Comparison of ENCODE assay signal across 10 cellular contexts in the genomic region with DNA sequence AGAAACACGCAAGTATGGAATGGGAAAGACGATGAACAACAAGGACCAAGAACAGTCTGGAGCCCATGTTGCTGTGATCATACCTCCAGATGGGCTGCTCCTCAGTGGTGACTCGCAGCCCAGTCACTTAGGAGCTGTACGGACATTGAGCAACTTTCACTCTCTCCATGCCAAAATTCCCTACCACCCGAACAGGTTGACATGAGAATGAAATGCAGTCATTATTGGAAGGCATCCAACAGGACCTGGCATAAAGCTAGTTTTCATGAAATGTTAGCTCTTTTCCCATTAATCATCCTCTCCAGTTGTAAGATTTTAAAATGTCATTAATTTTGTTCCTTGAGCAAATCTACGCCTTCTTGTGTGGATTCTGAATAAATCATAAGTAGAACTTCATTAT.
DNase-seq lines count a peak whose midpoint lies in the region; ATAC-seq and TF ChIP-seq lines count a peak whose summit lies in the region.
"Had no signal": no experiment of that assay in that cellular context is flagged by ENCODE, and none has a peak within 500 bp of the region (broad histone marks: within the 10 kb centered on the region; RNA-seq: fewer than 3 reads in every experiment).

No MANE protein-coding gene starts in this region.

- H3K27ac ChIP-seq in IMR-90 (ENCODE audit: insufficient read depth, low read length) (no peak overlapping the region), layer of hippocampus (ENCODE audit: low read depth, low read length) (peak overlapping the region; percentile 67)

- no peaks in the 10 kb centered on the region for H3K79me1 ChIP-seq in IMR-90 (ENCODE audit: low read depth in 1 of 2, low read length in 2 of 2)

- H3K27me3 ChIP-seq in IMR-90 (ENCODE audit: control insufficient read depth, insufficient read depth, low read length) (no peaks in the 10 kb centered on the region; the same call in 1 of the 2 replicates), layer of hippocampus (ENCODE audit: control insufficient read depth, insufficient read depth, low read length) (no peaks in the 10 kb centered on the region)

- H3K4me3 ChIP-seq in IMR-90 (ENCODE audit: insufficient read depth, low read depth, low read length) = no peak overlapping the region

- no peak overlapping the region for H3K56ac ChIP-seq in IMR-90 (ENCODE audit: extremely low read depth, insufficient read depth, low read length)

- H2AK5ac ChIP-seq in IMR-90 (ENCODE audit: low read depth, low read length) = no peak overlapping the region

- no peaks in the 10 kb centered on the region; the same call in 1 of the 2 replicates for H3K9me1 ChIP-seq in IMR-90 (ENCODE audit: insufficient read depth, low read length)

- H3K18ac ChIP-seq in IMR-90 (ENCODE audit: low read depth, low read length) = no peak overlapping the region

- H3K4me1 ChIP-seq in IMR-90 (ENCODE audit: control insufficient read depth, insufficient read depth, low read length) = peaks cover 2% of the 10 kb centered on the region; the same call in 1 of the 2 replicates

- no peak for TF ChIP-seq CTCF in IMR-90 (conservative IDR thresholded peaks at IDR 0.05; ENCODE audit: low read depth, low read length)

- H2AFZ ChIP-seq in IMR-90 (replicated peaks; ENCODE audit: low read length, poor library complexity) = no peak overlapping the region

- peak; percentile 75 for ATAC-seq in IMR-90 (ENCODE audit: low read depth)
- no peak for ATAC-seq in HG03571 (IDR thresholded peaks at IDR 0.05; ENCODE audit: unreplicated experiment)

- intact Hi-C loops in IMR-90 (cut with micrococcal nuclease) = no loop called here

- H4K20me1 ChIP-seq in IMR-90 (ENCODE audit: insufficient read depth, low read length) = no peaks in the 10 kb centered on the region

- H3K4me2 ChIP-seq in IMR-90 (ENCODE audit: low read depth, low read length) = peak overlapping the region; percentile 1; the same call in 1 of the 2 replicates

- H4K91ac ChIP-seq in IMR-90 (ENCODE audit: insufficient read depth, low read depth, low read length) = no peak overlapping the region

- H2AK9ac ChIP-seq in IMR-90 (replicated peaks; ENCODE audit: low read depth, low read length, poor library complexity) = no peak overlapping the region

- POLR2A ChIA-PET in IMR-90 (lab: Charles Lee; ENCODE audit: unreplicated experiment) = no interaction called here

- no CpG with 5 or more reads among the region's 6 CpGs for WGBS in IMR-90 (ENCODE audit: extremely low coverage in 2 of 2, insufficient read length in 1 of 2), 2 experiments

- no peak overlapping the region for H3K23ac ChIP-seq in IMR-90 (ENCODE audit: low read depth, low read length)

- no peaks in the 10 kb centered on the region for H3K36me3 ChIP-seq in IMR-90 (ENCODE audit: control insufficient read depth, insufficient read depth, low read length)

- no peak for TF ChIP-seq RAD21 in IMR-90 (IDR thresholded peaks at IDR 0.05; ENCODE audit: low read length)

- no peak overlapping the region for H2BK15ac ChIP-seq in IMR-90 (ENCODE audit: low read depth, low read length)

- no TSS peak for BruUV-seq in IMR-90 (replicated peaks; lab: Mats Ljungman, UMichigan)

- H2BK5ac ChIP-seq in IMR-90 (ENCODE audit: low read depth, low read length, poor library complexity, severe bottlenecking) = no peak overlapping the region

- dilution Hi-C loops in IMR-90 (cut with HindIII; ENCODE audit: low sequenced_read_pairs, unreplicated experiment) = no loop called here

- H4K8ac ChIP-seq in IMR-90 (ENCODE audit: low read depth in 2 of 2, low read length in 2 of 2) = no peak overlapping the region

- H2BK120ac ChIP-seq in IMR-90 (ENCODE audit: low read depth, low read length) = no peak overlapping the region

- no peak overlapping the region for H3K14ac ChIP-seq in IMR-90 (replicated peaks; ENCODE audit: low read depth, low read length)

- no peak overlapping the region for H2BK20ac ChIP-seq in IMR-90 (ENCODE audit: low read depth, low read length)

- in situ Hi-C loops in IMR-90 (cut with MboI; ENCODE audit: low sequenced_read_pairs) = no loop called here

- no peak overlapping the region for H3K4ac ChIP-seq in IMR-90 (ENCODE audit: low read depth, low read length)

- no peak overlapping the region for H3K9ac ChIP-seq in IMR-90 (ENCODE audit: low read depth, low read length)

- no peak for TF ChIP-seq POLR2A in IMR-90 (IDR thresholded peaks at IDR 0.05; ENCODE audit: low read depth, low read length)

- H4K5ac ChIP-seq in IMR-90 (ENCODE audit: low read depth, low read length) = no peak overlapping the region

- no peaks in the 10 kb centered on the region for H3K9me3 ChIP-seq in IMR-90 (ENCODE audit: control insufficient read depth, insufficient read depth, low read length)

- DNase-seq in AG20443 (ENCODE audit: low spot score) (peak; percentile 85), IMR-90 (peak; percentile 97), brain pericyte (ENCODE audit: low read depth, low spot score) (peak; percentile 8), activated T-cell treated with anti-CD3 and anti-CD28 coated beads for 4 hours (no peak), HK-2 (ENCODE audit: unreplicated experiment) (no peak), NCI-H1930 (lab: John Stamatoyannopoulos, UW) (no peak)
- DNase-seq: activated CD4-positive, alpha-beta T cell treated with anti-CD3 and anti-CD28 coated beads, Interleukin-2, amount 50 U/mL, for 1 hour; retina had no signal

- CTCF ChIA-PET in IMR-90 (lab: Yijun Ruan, JAX) = no interaction called here

TF ChIP-seq in IMR-90, 13 proteins besides CTCF, POLR2A, EP300 and RAD21:
- no peak for TF ChIP-seq CHD1 (IDR thresholded peaks at IDR 0.05; ENCODE audit: low read depth, low read length)
- TF ChIP-seq RCOR1 (IDR thresholded peaks at IDR 0.05; ENCODE audit: insufficient replicate concordance, low read length) = no peak
- TF ChIP-seq RFX5 (IDR thresholded peaks at IDR 0.05; ENCODE audit: low read depth, low read length) = no peak
- peak; percentile 71 for TF ChIP-seq FOS (IDR thresholded peaks at IDR 0.05; ENCODE audit: low read depth, low read length)
- peak; percentile 96 for TF ChIP-seq CEBPB (IDR thresholded peaks at IDR 0.05; ENCODE audit: low read depth, low read length)
- no peak for TF ChIP-seq MXI1 (IDR thresholded peaks at IDR 0.05; ENCODE audit: borderline replicate concordance, low read depth, low read length)
- TF ChIP-seq MAFK (IDR thresholded peaks at IDR 0.05; ENCODE audit: low read depth, low read length) = no peak
- no peak for TF ChIP-seq SMC3 (IDR thresholded peaks at IDR 0.05; ENCODE audit: low read depth, low read length)
- TF ChIP-seq, protein P1, sequence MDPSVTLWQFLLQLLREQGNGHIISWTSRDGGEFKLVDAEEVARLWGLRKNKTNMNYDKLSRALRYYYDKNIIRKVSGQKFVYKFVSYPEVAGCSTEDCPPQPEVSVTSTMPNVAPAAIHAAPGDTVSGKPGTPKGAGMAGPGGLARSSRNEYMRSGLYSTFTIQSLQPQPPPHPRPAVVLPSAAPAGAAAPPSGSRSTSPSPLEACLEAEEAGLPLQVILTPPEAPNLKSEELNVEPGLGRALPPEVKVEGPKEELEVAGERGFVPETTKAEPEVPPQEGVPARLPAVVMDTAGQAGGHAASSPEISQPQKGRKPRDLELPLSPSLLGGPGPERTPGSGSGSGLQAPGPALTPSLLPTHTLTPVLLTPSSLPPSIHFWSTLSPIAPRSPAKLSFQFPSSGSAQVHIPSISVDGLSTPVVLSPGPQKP (IDR thresholded peaks at IDR 0.05; ENCODE audit: borderline replicate concordance, low read depth, low read length) = no peak
- no peak for TF ChIP-seq MAZ (IDR thresholded peaks at IDR 0.05; ENCODE audit: borderline replicate concordance, low read depth, low read length)
- TF ChIP-seq NFE2L2 (IDR thresholded peaks at IDR 0.05; ENCODE audit: low read depth, low read length) = no peak
- no peak for TF ChIP-seq BHLHE40 (IDR thresholded peaks at IDR 0.05; ENCODE audit: low read depth, low read length)
TF ChIP-seq in IMR-90: peak in this region for 2.

Comparison
In these comparisons a context has a peak if more than half of its experiments do, and no peak if none do; other contexts are left out.
1. DNase-seq: peak in AG20443 (single experiment), IMR-90 (single experiment) and brain pericyte (single experiment); none in activated T-cell treated with anti-CD3 and anti-CD28 coated beads for 4 hours (single experiment), HK-2 (single experiment) and NCI-H1930 (0 of 2).